In the genomic region with DNA sequence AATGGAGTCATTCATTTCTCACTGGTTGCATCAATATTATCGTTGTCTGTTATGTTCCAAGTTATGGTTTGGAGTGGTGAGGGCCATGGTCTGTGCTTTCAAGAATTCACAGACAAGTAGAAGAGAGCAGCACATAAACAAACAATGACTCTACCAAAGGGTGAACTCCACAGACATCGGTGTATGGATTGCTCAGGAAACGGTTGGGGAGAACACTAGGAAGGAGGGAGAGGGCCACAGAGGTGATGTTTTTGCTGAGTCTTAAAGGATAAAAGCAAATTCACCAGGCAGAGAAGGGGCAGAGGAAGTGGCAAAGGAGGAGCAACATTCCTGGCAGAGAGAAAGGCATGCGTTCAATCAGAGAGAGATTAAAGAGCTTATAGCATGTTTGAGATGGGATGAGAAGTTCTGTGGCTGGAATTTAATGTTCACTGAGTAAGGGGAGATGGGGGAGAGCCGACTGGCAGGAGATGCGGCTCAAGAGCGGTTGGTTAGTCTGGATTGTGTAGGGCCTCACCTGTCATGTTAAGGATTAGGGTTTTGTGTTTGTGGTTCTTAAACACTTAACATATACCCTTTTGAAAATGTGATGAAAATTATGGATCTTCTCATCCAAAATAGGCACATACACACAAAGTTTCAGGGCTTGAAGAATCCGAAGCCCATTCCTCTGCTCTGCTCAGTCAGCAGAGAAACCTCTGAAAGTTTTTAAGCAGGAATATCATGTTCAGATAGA, we compare ENCODE assay signal across 20 cellular contexts. TPM values are rescaled to one million over a fixed set of nuclear protein-coding genes. Genes with fewer than 3 reads are reported as not detected.
DNase-seq lines count a peak whose midpoint lies in the region; ATAC-seq, FAIRE-seq and TF ChIP-seq lines count a peak whose summit lies in the region.
"Had no signal": no experiment of that assay in that cellular context is flagged by ENCODE, and none has a peak within 500 bp of the region (broad histone marks: within the 10 kb centered on the region; RNA-seq: fewer than 3 reads in every experiment).

No MANE protein-coding gene starts in this region.

- no peak for TF ChIP-seq RAD21 in SK-N-SH (IDR thresholded peaks at IDR 0.05; ENCODE audit: low read length)

- H3K9me3 ChIP-seq in breast epithelium (no peaks in the 10 kb centered on the region), mammary epithelial cell (replicated peaks; ENCODE audit: insufficient read depth, low read length) (no peaks in the 10 kb centered on the region), SK-N-SH (no peaks in the 10 kb centered on the region), hepatocyte (ENCODE audit: low read depth) (no peaks in the 10 kb centered on the region), gastroesophageal sphincter (no peaks in the 10 kb centered on the region)
- H3K9me3 ChIP-seq: colonic mucosa, psoas muscle had no signal

- TF ChIP-seq CTCF in breast epithelium (IDR thresholded peaks at IDR 0.05) (no peak), mammary epithelial cell (conservative IDR thresholded peaks at IDR 0.05 in 1 of 2, IDR thresholded peaks at IDR 0.05 in 1 of 2; ENCODE audit: extremely low read depth in 1 of 2, insufficient read depth in 1 of 2, low read depth in 1 of 2, low read length in 2 of 2) (no peak), SK-N-SH (IDR thresholded peaks at IDR 0.05) (no peak), hepatocyte (IDR thresholded peaks at IDR 0.05; ENCODE audit: poor library complexity) (no peak), gastroesophageal sphincter (IDR thresholded peaks at IDR 0.05) (no peak)

- no peak for TF ChIP-seq POLR2A in breast epithelium (IDR thresholded peaks at IDR 0.05)
- no peak for TF ChIP-seq POLR2A in gastroesophageal sphincter (IDR thresholded peaks at IDR 0.05)

- WGBS in mammary epithelial cell (ENCODE audit: low coverage, missing lambda C conversion rate): 63% methylated on average over 8 of the region's 8 CpGs
- 73% methylated on average over 8 of the region's 8 CpGs for WGBS in SK-N-SH (ENCODE audit: low lambda C conversion rate)
- 45% methylated on average over 8 of the region's 8 CpGs for WGBS in hepatocyte (ENCODE audit: low lambda C conversion rate, missing lambda C conversion rate)
- WGBS in gastroesophageal sphincter (ENCODE audit: low coverage in 1 of 2), 2 donors: 68 to 89% methylated on average over 5 to 7 of the region's 8 CpGs

- intact Hi-C loops in breast epithelium (cut with DNase I; ENCODE audit: low total_unique reads): no loop called here
- intact Hi-C loops in mammary epithelial cell (cut with micrococcal nuclease): no loop called here

- FAIRE-seq in frontal cortex (lab: Jason Lieb, UNC): no peak

- no peaks in the 10 kb centered on the region for H3K9me2 ChIP-seq in SK-N-SH
- H3K9me2 ChIP-seq in hepatocyte (replicated peaks; ENCODE audit: insufficient read depth): no peaks in the 10 kb centered on the region

- no peaks in the 10 kb centered on the region for H3K4me1 ChIP-seq in breast epithelium
- peaks cover 4% of the 10 kb centered on the region for H3K4me1 ChIP-seq in mammary epithelial cell (ENCODE audit: insufficient read depth, low read length)
- peaks cover 7 to 23% of the 10 kb centered on the region in 2 experiments; a peak in 3 of 4 replicates for H3K4me1 ChIP-seq in SK-N-SH (ENCODE audit: control insufficient read depth in 1 of 2, insufficient read depth in 2 of 2, low read depth in 1 of 2, low read length in 1 of 2)
- H3K4me1 ChIP-seq in hepatocyte (ENCODE audit: insufficient read depth): peaks cover 26% of the 10 kb centered on the region
- H3K4me1 ChIP-seq in gastroesophageal sphincter: no peaks in the 10 kb centered on the region
- H3K4me1 ChIP-seq: colonic mucosa, psoas muscle had no signal

- H3K4me3 ChIP-seq in breast epithelium (no peak overlapping the region), mammary epithelial cell (replicated peaks in 1 of 3; ENCODE audit: insufficient read depth in 1 of 3, low read depth in 2 of 3, low read length in 3 of 3) (no peak overlapping the region), SK-N-SH (ENCODE audit: low read depth in 2 of 2, low read length in 1 of 2) (no peak overlapping the region), hepatocyte (no peak overlapping the region), gastroesophageal sphincter (no peak overlapping the region)
- H3K4me3 ChIP-seq: colonic mucosa, psoas muscle had no signal

- dilution Hi-C loops in mammary epithelial cell (cut with HindIII; ENCODE audit: low sequenced_read_pairs): no loop called here

- peaks cover 23% of the 10 kb centered on the region for H3F3A ChIP-seq in SK-N-SH (replicated peaks; ENCODE audit: insufficient read depth)

- H3K9ac ChIP-seq in mammary epithelial cell (ENCODE audit: insufficient read depth, low read length) (no peak overlapping the region), SK-N-SH (0 out of 2 replicates have a peak overlapping the region, but pooled peaks have one; percentile 12)

- H3K27ac ChIP-seq in breast epithelium (peak overlapping the region; percentile 2 to 15), mammary epithelial cell (ENCODE audit: insufficient read depth, low read depth, low read length) (no peak overlapping the region), SK-N-SH (ENCODE audit: low read depth in 2 of 2, low read length in 1 of 2) (peak overlapping the region; percentile 54 to 69; a peak in 3 of 4 replicates), hepatocyte (peak overlapping the region; percentile 89), gastroesophageal sphincter (no peak overlapping the region)
- H3K27ac ChIP-seq: colonic mucosa, psoas muscle had no signal

- in situ Hi-C loops in mammary epithelial cell (cut with MboI; ENCODE audit: low sequenced_read_pairs in 2 of 2): no loop called here

- POLR2A ChIA-PET in SK-N-SH (lab: Yijun Ruan, JAX): no interaction called here

- H2AFZ ChIP-seq in mammary epithelial cell (ENCODE audit: low read depth, low read length): no peak overlapping the region
- H2AFZ ChIP-seq in SK-N-SH (ENCODE audit: low read depth): peak overlapping the region; percentile 56; the same call in 1 of the 2 replicates
- H2AFZ ChIP-seq in hepatocyte: no peak overlapping the region

- H3K4me2 ChIP-seq in mammary epithelial cell (ENCODE audit: insufficient read depth, low read depth, low read length) (no peak overlapping the region), SK-N-SH (peak overlapping the region; percentile 40), hepatocyte (peak overlapping the region; percentile 4)

- H3K36me3 ChIP-seq in breast epithelium (no peaks in the 10 kb centered on the region), mammary epithelial cell (ENCODE audit: insufficient read depth, low read length) (peaks cover 6% of the 10 kb centered on the region), SK-N-SH (replicated peaks in 1 of 2; ENCODE audit: control insufficient read depth in 1 of 2, insufficient read depth in 2 of 2, low read length in 1 of 2) (no peaks in the 10 kb centered on the region), hepatocyte (replicated peaks; ENCODE audit: insufficient read depth, low read depth) (no peaks in the 10 kb centered on the region), gastroesophageal sphincter (no peaks in the 10 kb centered on the region)
- H3K36me3 ChIP-seq: colonic mucosa had no signal

- H4K20me1 ChIP-seq in mammary epithelial cell (ENCODE audit: insufficient read depth, low read length) (no peaks in the 10 kb centered on the region), SK-N-SH (ENCODE audit: insufficient read depth) (no peaks in the 10 kb centered on the region), hepatocyte (ENCODE audit: insufficient read depth, poor library complexity, severe bottlenecking) (no peaks in the 10 kb centered on the region)

- no peaks in the 10 kb centered on the region for H3K27me3 ChIP-seq in breast epithelium
- H3K27me3 ChIP-seq in mammary epithelial cell (ENCODE audit: insufficient read depth, low read length): no peaks in the 10 kb centered on the region
- H3K27me3 ChIP-seq in SK-N-SH (ENCODE audit: insufficient read depth): no peaks in the 10 kb centered on the region
- H3K27me3 ChIP-seq in hepatocyte: no peaks in the 10 kb centered on the region
- H3K27me3 ChIP-seq in gastroesophageal sphincter: no peaks in the 10 kb centered on the region
- H3K27me3 ChIP-seq: colonic mucosa had no signal

- DNase-seq in breast epithelium (ENCODE audit: low spot score in 2 of 2) (no peak), mammary epithelial cell (no peak), SK-N-SH (no peak), hepatocyte (ENCODE audit: low spot score) (no peak), NCI-H345 treated with DMSO at 0.1 percent for 48 hours (lab: John Stamatoyannopoulos, UW; ENCODE audit: unreplicated experiment) (no peak), frontal cortex (ENCODE audit: low spot score in 2 of 2) (no peak), occipital lobe (lab: John Stamatoyannopoulos, UW) (no peak)
- DNase-seq: 8988T; activated T-cell treated with anti-CD3 and anti-CD28 coated beads, Interleukin-2, amount 50 U/mL, for 4 hours; CD4-positive, CD25-positive, alpha-beta regulatory T cell; colonic mucosa; DND-41; erythroblast; left cardiac atrium; MV-4-11; NCI-H2081 treated with DMSO at 0.1 percent for 48 hours; psoas muscle; Right ventricle myocardium superior; stimulated activated CD4-positive, alpha-beta T cell treated with anti-CD3 and anti-CD28 coated beads, Interleukin-15, amount 100 ng/mL, for 24 hours had no signal

- no peak for ATAC-seq in gastroesophageal sphincter
- ATAC-seq: activated T-cell treated with anti-CD3 and anti-CD28 coated beads, Interleukin-2, amount 50 U/mL, for 4 hours; left cardiac atrium; psoas muscle had no signal

- CTCF ChIA-PET in mammary epithelial cell (lab: Charles Lee; ENCODE audit: low non-redundant PET): interaction anchor here (0.5 kb wide), 1 partner anchor 1078 kb away, joined by 7 read pairs; no protein-coding TSS in a partner anchor
- CTCF ChIA-PET in SK-N-SH (lab: Yijun Ruan, JAX): interaction anchor here (0.9 to 1.4 kb wide), 3 partner anchors 9 to 18 kb away, joined by 3 to 5 read pairs (median 3); no protein-coding TSS in a partner anchor

- BruUV-seq in mammary epithelial cell (replicated peaks; lab: Mats Ljungman, UMichigan): no TSS peak

- peaks cover 83% of the 10 kb centered on the region for H3K79me2 ChIP-seq in mammary epithelial cell (ENCODE audit: insufficient read depth, low read length)
- H3K79me2 ChIP-seq in SK-N-SH (ENCODE audit: insufficient read depth): peaks cover 9% of the 10 kb centered on the region; the same call in 1 of the 2 replicates
- H3K79me2 ChIP-seq in hepatocyte: no peaks in the 10 kb centered on the region

- TF ChIP-seq EP300 in SK-N-SH (IDR thresholded peaks at IDR 0.05; ENCODE audit: borderline replicate concordance in 1 of 2, low read depth in 1 of 2, low read length in 1 of 2) (no peak), gastroesophageal sphincter (IDR thresholded peaks at IDR 0.05) (no peak)

RNA-seq across cellular contexts. Expression of gene FRMD6, which starts 42.3 kb away (rescaled TPM):
- total RNA-seq in breast epithelium (100 to 1,000 TPM in 1 of 3 donors, 10 to 100 TPM in 2; 14.6 to 111 (median 80.3) TPM), mammary epithelial cell (100 to 1,000 TPM; 191 to 302 TPM), hepatocyte (37.4 and 64.4 TPM in 2 replicates), gastroesophageal sphincter (10 to 100 TPM; 42.5 to 68.6 (median 53.9) TPM), frontal cortex (13.5 TPM), occipital lobe (20.3 TPM)
- polyA plus RNA-seq in mammary epithelial cell (60.4 TPM), SK-N-SH (2012; rRNA removed) (147 and 169 TPM in 2 replicates), hepatocyte (17.0 and 18.9 TPM in 2 replicates)
- 101 TPM for polyA minus RNA-seq in mammary epithelial cell
- polyA plus RNA-seq in SK-N-SH (2012; cell fraction: cytosol; rRNA removed): 125 and 136 TPM in 2 replicates
- 171 and 281 TPM in 2 replicates for polyA plus RNA-seq in SK-N-SH (2012; cell fraction: nucleus; rRNA removed)

Comparison
In these comparisons a context has a peak if more than half of its experiments do, and no peak if none do; other contexts are left out.
1. H3K27ac ChIP-seq: peak in breast epithelium (2 of 2), SK-N-SH (2 of 2) and hepatocyte (single experiment); none in mammary epithelial cell (single experiment) and gastroesophageal sphincter (0 of 4).